Comparison of ENCODE assay signal across 15 cellular contexts in the genomic region with DNA sequence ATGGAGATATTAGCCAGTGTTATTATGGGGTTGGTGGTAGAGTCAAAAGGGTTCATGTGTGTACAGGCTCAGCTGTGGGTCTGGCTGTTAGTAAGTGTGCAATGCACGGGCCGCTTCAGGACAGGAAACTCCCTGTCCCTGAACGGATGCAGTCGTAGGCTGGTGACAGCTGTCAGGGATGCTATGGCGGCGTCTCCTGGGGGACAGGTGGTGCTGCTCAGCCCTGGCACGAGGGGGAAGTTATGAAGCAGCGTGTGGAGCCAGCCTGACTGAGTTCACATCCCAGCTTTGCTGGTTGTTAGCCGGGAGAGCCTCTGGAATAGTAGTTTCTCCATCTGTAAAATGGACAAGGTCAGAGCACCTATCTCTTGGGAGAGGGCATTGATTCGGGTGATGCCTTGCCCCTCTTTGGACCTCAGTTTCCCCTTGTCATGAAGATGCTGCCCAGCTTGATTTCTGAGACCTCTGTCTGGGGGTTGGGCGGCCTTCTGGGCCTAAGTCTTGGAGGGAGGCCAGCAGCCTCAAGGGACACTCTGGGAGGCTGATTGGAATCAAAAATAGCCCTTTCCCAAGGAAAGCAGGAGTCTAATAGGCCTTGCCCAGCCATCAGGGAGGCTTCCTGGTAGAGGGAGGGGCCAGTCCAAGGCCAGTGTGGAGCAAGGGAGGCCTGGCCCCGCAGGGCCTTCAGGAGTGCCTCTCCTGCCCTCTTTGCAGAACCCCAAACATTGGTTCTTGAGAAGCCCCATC. TPM values are rescaled to one million over a fixed set of nuclear protein-coding genes. Genes with fewer than 3 reads are reported as not detected.
DNase-seq lines count a peak whose midpoint lies in the region; ATAC-seq and TF ChIP-seq lines count a peak whose summit lies in the region.
"Had no signal": no experiment of that assay in that cellular context is flagged by ENCODE, and none has a peak within 500 bp of the region (broad histone marks: within the 10 kb centered on the region; RNA-seq: fewer than 3 reads in every experiment).

No MANE protein-coding gene starts in this region.

- H3K4me3 ChIP-seq in GM12865 (ENCODE audit: low read depth, low read length) (no peak overlapping the region), coronary artery (no peak overlapping the region), psoas muscle (no peak overlapping the region)
- H3K4me3 ChIP-seq: GM23248 had no signal

- H3K27ac ChIP-seq in coronary artery (peak overlapping the region; percentile 64 to 92), psoas muscle (peak overlapping the region; percentile 98)
- H3K27ac ChIP-seq: foreskin keratinocyte, GM23248 had no signal

- intact Hi-C loops in psoas muscle (cut with DNase I) = no loop called here

- H3K36me3 ChIP-seq in psoas muscle (ENCODE audit: insufficient read depth in 1 of 2, low read depth in 1 of 2) = peaks cover 0 to 55% of the 10 kb centered on the region in 2 donors

- no peaks in the 10 kb centered on the region for H3K27me3 ChIP-seq in psoas muscle (ENCODE audit: insufficient read depth in 3 of 3, low read length in 2 of 3)

- WGBS in psoas muscle, 3 donors = 17 to 32% (median 19%) methylated on average over 12 of the region's 12 CpGs

- H3K4me1 ChIP-seq in psoas muscle = peaks cover 67% of the 10 kb centered on the region

- H3K9me3 ChIP-seq in psoas muscle = no peaks in the 10 kb centered on the region

- TF ChIP-seq CTCF in GM12865 (IDR thresholded peaks at IDR 0.05; ENCODE audit: insufficient read depth, low read depth, low read length, missing control alignments) (no peak), coronary artery (IDR thresholded peaks at IDR 0.05) (no peak), psoas muscle (IDR thresholded peaks at IDR 0.05) (no peak)

- ATAC-seq in HG02678 (IDR thresholded peaks at IDR 0.05; ENCODE audit: unreplicated experiment) = peak; percentile 23
- peak; percentile 23 to 52 (median 40) for ATAC-seq in psoas muscle
- ATAC-seq in left lobe of liver = no peak
- ATAC-seq: foreskin keratinocyte had no signal

- DNase-seq in GM12865 (ENCODE audit: low read depth) (peak; percentile 39), coronary artery (ENCODE audit: low spot score) (no peak), psoas muscle (peak; percentile 57 to 82), left lobe of liver (ENCODE audit: low spot score) (no peak), HEK293T (ENCODE audit: extremely low spot score) (no peak)
- no peak for DNase-seq in stimulated activated CD4-positive, alpha-beta T cell treated with anti-CD3 and anti-CD28 coated beads, Interleukin-2, amount 100 ng/mL, for 24 hours
- DNase-seq: activated naive CD4-positive, alpha-beta T cell treated with Interleukin-2 at 50 U/mL for 16 hours; DMS153; foreskin keratinocyte; GM23248; KG1; trophoblast cell had no signal

- CTCF ChIA-PET in HEK293T (lab: Yijun Ruan, JAX) = interaction anchor here (2.3 kb wide), 1 partner anchor 29 kb away, joined by 15 read pairs; no protein-coding TSS in a partner anchor

- POLR2A ChIA-PET in HEK293T (lab: Yijun Ruan, JAX) = no interaction called here

TF ChIP-seq in HEK293T, 16 proteins besides CTCF, POLR2A, EP300 and RAD21:
- no peak for TF ChIP-seq SP1 (IDR thresholded peaks at IDR 0.05)
- TF ChIP-seq SUZ12 (IDR thresholded peaks at IDR 0.05) = no peak
- no peak for TF ChIP-seq FOXK2 (IDR thresholded peaks at IDR 0.05)
- no peak for TF ChIP-seq NFRKB (IDR thresholded peaks at IDR 0.05)
- TF ChIP-seq TARDBP (IDR thresholded peaks at IDR 0.05) = no peak
- TF ChIP-seq CTBP1 (IDR thresholded peaks at IDR 0.05; ENCODE audit: borderline replicate concordance) = no peak
- no peak for TF ChIP-seq LEF1 (IDR thresholded peaks at IDR 0.05; ENCODE audit: borderline replicate concordance)
- TF ChIP-seq HDGF (IDR thresholded peaks at IDR 0.05; ENCODE audit: borderline replicate concordance) = no peak
- TF ChIP-seq FOXM1 (IDR thresholded peaks at IDR 0.05; ENCODE audit: borderline replicate concordance) = no peak
- TF ChIP-seq, protein P1, sequence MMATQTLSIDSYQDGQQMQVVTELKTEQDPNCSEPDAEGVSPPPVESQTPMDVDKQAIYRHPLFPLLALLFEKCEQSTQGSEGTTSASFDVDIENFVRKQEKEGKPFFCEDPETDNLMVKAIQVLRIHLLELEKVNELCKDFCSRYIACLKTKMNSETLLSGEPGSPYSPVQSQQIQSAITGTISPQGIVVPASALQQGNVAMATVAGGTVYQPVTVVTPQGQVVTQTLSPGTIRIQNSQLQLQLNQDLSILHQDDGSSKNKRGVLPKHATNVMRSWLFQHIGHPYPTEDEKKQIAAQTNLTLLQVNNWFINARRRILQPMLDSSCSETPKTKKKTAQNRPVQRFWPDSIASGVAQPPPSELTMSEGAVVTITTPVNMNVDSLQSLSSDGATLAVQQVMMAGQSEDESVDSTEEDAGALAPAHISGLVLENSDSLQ (IDR thresholded peaks at IDR 0.05) = no peak
- no peak for TF ChIP-seq L3MBTL2 (conservative IDR thresholded peaks at IDR 0.05)
- no peak for TF ChIP-seq ELF4 (IDR thresholded peaks at IDR 0.05)
- no peak for TF ChIP-seq FOXA1 (IDR thresholded peaks at IDR 0.05)
- no peak for TF ChIP-seq ZNF384 (IDR thresholded peaks at IDR 0.05)
- no peak for TF ChIP-seq ARNT (IDR thresholded peaks at IDR 0.05)

RNA-seq across cellular contexts. Expression of a gene that starts 7.1 kb away (rescaled TPM):
- total RNA-seq in psoas muscle = 100 to 1,000 TPM; 148 to 443 (median 252) TPM
- polyA plus RNA-seq in psoas muscle = 100 to 1,000 TPM in 2 of 3 donors, 10 to 100 TPM in 1; 41.2 to 460 (median 217) TPM
- total RNA-seq in left lobe of liver = 0.20 TPM
- total RNA-seq: foreskin keratinocyte, GM23248 had no signal

RNA-seq across cellular contexts. Expression of a gene that starts 27.8 kb away (rescaled TPM):
- total RNA-seq in psoas muscle (1 to 10 TPM in 3 of 4 donors, under 1 TPM in 1; 0.71 to 3.9 (median 2.2) TPM), left lobe of liver (not detected)
- polyA plus RNA-seq in psoas muscle = under 1 TPM; 0.04 to 0.69 (median 0.61) TPM
- total RNA-seq: foreskin keratinocyte, GM23248, liver, posterior vena cava had no signal
- polyA plus RNA-seq: foreskin keratinocyte, GM23248, liver had no signal

RNA-seq across cellular contexts. Expression of a gene that starts 42.1 kb away (rescaled TPM):
- total RNA-seq in psoas muscle (not detected), left lobe of liver (not detected)
- under 1 TPM in 2 of 3 donors, not detected in 1; 0.14 to 0.32 TPM for polyA plus RNA-seq in psoas muscle
- total RNA-seq: foreskin keratinocyte, GM23248, liver, posterior vena cava had no signal
- polyA plus RNA-seq: foreskin keratinocyte, GM23248, liver had no signal

RNA-seq across cellular contexts. Expression of a gene that starts 56.9 kb away (rescaled TPM):
- total RNA-seq in psoas muscle = under 1 TPM; 0.06 to 0.15 (median 0.10) TPM
- under 1 TPM; 0.04 to 0.96 (median 0.09) TPM for polyA plus RNA-seq in psoas muscle
- 1.1 TPM for total RNA-seq in left lobe of liver

Comparison
In these comparisons a context has a peak if more than half of its experiments do, and no peak if none do; other contexts are left out.
1. DNase-seq: peak in GM12865 (single experiment) and psoas muscle (2 of 2); none in coronary artery (single experiment), left lobe of liver (single experiment), HEK293T (single experiment) and stimulated activated CD4-positive, alpha-beta T cell treated with anti-CD3 and anti-CD28 coated beads, Interleukin-2, amount 100 ng/mL, for 24 hours (0 of 2).
2. RNA of a gene that starts 7.1 kb away (total RNA-seq): 148 to 443 TPM in psoas muscle; 0.20 TPM in left lobe of liver (single experiment); every median in the first group is over 100 times any median in the second.